ENCODE assay signal across 32 cellular contexts in the genomic region with DNA sequence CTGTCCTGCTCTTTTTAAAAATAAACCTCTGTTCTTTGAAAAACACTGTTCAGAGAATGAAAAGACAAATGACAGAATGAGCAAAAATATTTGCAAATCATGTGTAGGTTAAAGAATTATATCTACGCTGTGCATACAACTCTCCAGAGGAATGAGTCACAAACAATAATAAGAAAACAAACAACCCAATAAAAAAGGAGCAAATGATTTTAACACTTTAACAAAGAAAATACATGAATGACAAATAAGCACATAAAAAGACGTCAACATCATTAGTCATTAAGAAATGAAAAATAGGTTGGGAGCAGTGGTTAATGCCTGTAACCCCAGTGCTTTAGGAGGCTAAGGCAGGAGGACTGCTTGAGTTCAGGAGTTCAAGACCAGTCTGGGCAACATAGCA. TPM values are rescaled to one million over a fixed set of nuclear protein-coding genes. Genes with fewer than 3 reads are reported as not detected.
"Had no signal": no experiment of that assay in that cellular context is flagged by ENCODE, and none has a peak within 500 bp of the region (broad histone marks: within the 10 kb centered on the region; RNA-seq: fewer than 3 reads in every experiment).

No MANE protein-coding gene starts in this region.

- H3K27ac Mint-ChIP-seq: mesothelial cell of epicardium; naive B cell; naive thymus-derived CD8-positive, alpha-beta T cell had no signal

- H3K27ac ChIP-seq: coronary artery, dorsolateral prefrontal cortex, epithelial cell of prostate, esophagus squamous epithelium, gastrocnemius medialis, heart right ventricle, left lung, lower lobe of right lung had no signal

- H3K9me3 Mint-ChIP-seq: mesothelial cell of epicardium had no signal

- DNase-seq: dermis blood vessel endothelial cell; dorsolateral prefrontal cortex; effector CD4-positive, alpha-beta T cell; effector memory CD4-positive, alpha-beta T cell; erythroblast; esophagus squamous epithelium; foreskin fibroblast; foreskin melanocyte; gastrocnemius medialis; glutamatergic neuron; head of caudate nucleus; heart right ventricle; hippocampal formation; left cardiac atrium; left lung; left ventricle myocardium superior; lower lobe of right lung; mesenchymal stem cell; mucosa of descending colon; naive B cell; naive thymus-derived CD8-positive, alpha-beta T cell had no signal

- H3K27me3 Mint-ChIP-seq: naive B cell; naive thymus-derived CD8-positive, alpha-beta T cell had no signal

- ATAC-seq: esophagus mucosa; gastrocnemius medialis; heart right ventricle; left cardiac atrium; left lung; left ventricle myocardium superior; lower lobe of right lung; mucosa of descending colon; naive thymus-derived CD8-positive, alpha-beta T cell had no signal

- FAIRE-seq: keratinocyte had no signal

- H3K4me3 ChIP-seq: coronary artery, dorsolateral prefrontal cortex, esophagus squamous epithelium, gastrocnemius medialis, heart right ventricle, left lung, lower lobe of right lung, mucosa of descending colon had no signal

- H3K9me3 ChIP-seq: esophagus squamous epithelium, gastrocnemius medialis, heart right ventricle, left lung, lower lobe of right lung, mucosa of descending colon had no signal

- H3K36me3 Mint-ChIP-seq: mesothelial cell of epicardium; naive B cell; naive thymus-derived CD8-positive, alpha-beta T cell had no signal

- H3K4me1 Mint-ChIP-seq: naive B cell; naive thymus-derived CD8-positive, alpha-beta T cell had no signal

- H3K4me1 ChIP-seq: esophagus squamous epithelium, gastrocnemius medialis, heart right ventricle, left lung, lower lobe of right lung had no signal

- H3K4me3 Mint-ChIP-seq: mesothelial cell of epicardium; naive B cell; naive thymus-derived CD8-positive, alpha-beta T cell had no signal

RNA-seq across cellular contexts. Expression of a gene that starts 21.1 kb away (rescaled TPM):
- total RNA-seq: myocyte; naive thymus-derived CD8-positive, alpha-beta T cell had no signal
- polyA plus RNA-seq: keratinocyte; naive thymus-derived CD8-positive, alpha-beta T cell had no signal

RNA-seq across cellular contexts. Expression of a gene that starts 34.5 kb away (rescaled TPM):
- total RNA-seq: dermis blood vessel endothelial cell; dorsolateral prefrontal cortex; esophagus mucosa; esophagus squamous epithelium; gastrocnemius medialis; glomerular endothelial cell; heart right ventricle; kidney epithelial cell; left cardiac atrium; left lung; left ventricle myocardium superior; lower leg skin; lower lobe of right lung; lung microvascular endothelial cell; mesenteric fat pad; mesothelial cell of epicardium; mucosa of descending colon; myocyte; naive thymus-derived CD8-positive, alpha-beta T cell had no signal
- polyA plus RNA-seq: heart right ventricle; keratinocyte; naive thymus-derived CD8-positive, alpha-beta T cell had no signal
